ENCODE assay signal across 8 cellular contexts in the genomic region with DNA sequence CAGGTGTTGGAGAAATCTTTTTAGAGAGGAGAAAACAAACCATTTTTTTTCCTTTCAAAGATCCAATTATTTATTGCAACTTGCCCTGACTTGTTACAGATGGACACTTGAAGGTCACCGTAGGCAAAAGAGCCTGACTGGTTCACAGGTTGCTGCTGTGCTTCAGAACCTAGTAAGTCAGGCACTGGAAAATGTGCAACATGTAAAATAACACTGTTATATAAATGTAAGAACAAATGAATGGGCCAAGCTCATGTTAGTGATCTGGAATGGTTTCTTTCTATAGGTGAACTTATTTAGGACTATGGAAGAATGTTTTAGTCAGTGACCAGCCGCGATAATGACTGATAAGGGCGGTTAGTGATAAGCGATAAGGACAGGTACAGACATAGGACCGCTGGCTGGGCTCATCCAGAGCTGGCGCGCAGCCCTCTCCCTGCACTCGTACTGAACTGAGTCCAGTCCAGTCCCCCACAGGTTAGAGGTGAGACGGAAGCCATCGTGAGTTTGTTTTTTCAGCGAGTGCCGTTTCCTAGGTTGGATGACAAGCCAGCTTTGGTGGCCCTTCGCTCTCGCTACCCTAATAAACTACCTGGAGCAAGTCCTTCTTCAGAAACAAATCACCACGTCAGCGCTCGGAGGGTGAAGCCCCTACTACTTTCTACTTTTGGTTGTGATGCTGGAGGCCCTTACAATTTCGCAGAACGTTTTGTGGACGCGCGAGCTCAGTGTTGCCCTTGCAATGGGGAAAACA.
DNase-seq lines count a peak whose midpoint lies in the region; ATAC-seq lines count a peak whose summit lies in the region.

No MANE protein-coding gene starts in this region.

- H3K27ac Mint-ChIP-seq in T-helper 2 cell treated with Interferon-gamma antibody and Interleukin-4, amounts not matched to agents 5 μg/mL and 100 μg/mL, for 36 hours: peak overlapping the region; percentile 89
- H3K27ac Mint-ChIP-seq in naive B cell: peak overlapping the region; percentile 97 to 100 (median 98)

- H3K9me3 Mint-ChIP-seq in T-helper 2 cell treated with Interferon-gamma antibody and Interleukin-4, amounts not matched to agents 5 μg/mL and 100 μg/mL, for 36 hours: no peaks in the 10 kb centered on the region
- H3K9me3 Mint-ChIP-seq in naive B cell: peaks cover 0 to 1% (median 0%) of the 10 kb centered on the region in 7 donors

- peak overlapping the region; percentile 85 for H3K4me3 Mint-ChIP-seq in T-helper 2 cell treated with Interferon-gamma antibody and Interleukin-4, amounts not matched to agents 5 μg/mL and 100 μg/mL, for 36 hours
- peak overlapping the region; percentile 85 to 99 (median 98) for H3K4me3 Mint-ChIP-seq in naive B cell

- peaks cover 15% of the 10 kb centered on the region for H3K27me3 Mint-ChIP-seq in T-helper 2 cell treated with Interferon-gamma antibody and Interleukin-4, amounts not matched to agents 5 μg/mL and 100 μg/mL, for 36 hours (ENCODE audit: low read depth)
- peaks cover 44 to 51% (median 46%) of the 10 kb centered on the region in 3 donors for H3K27me3 Mint-ChIP-seq in naive B cell

- peak; percentile 32 for ATAC-seq in GM19397 (IDR thresholded peaks at IDR 0.05; ENCODE audit: unreplicated experiment)
- peak; percentile 29 for ATAC-seq in HG03439 (IDR thresholded peaks at IDR 0.05; ENCODE audit: unreplicated experiment)
- ATAC-seq in naive B cell (ENCODE audit: low read depth in 2 of 2): peak; percentile 44 to 54

- DNase-seq in COR-L47 (lab: John Stamatoyannopoulos, UW): peak; percentile 51
- no peak for DNase-seq in T-helper 2 cell treated with Interferon-gamma antibody and Interleukin-4, amounts not matched to agents 5 μg/mL and 100 μg/mL, for 36 hours (ENCODE audit: low spot score)
- DNase-seq in ecto neural progenitor cell (ENCODE audit: low spot score): peak; percentile 64
- no peak for DNase-seq in naive B cell
- no peak for DNase-seq in NCI-H82 (lab: John Stamatoyannopoulos, UW)
- DNase-seq in SHP77 (lab: John Stamatoyannopoulos, UW): no peak

- peaks cover 58% of the 10 kb centered on the region for H3K4me1 Mint-ChIP-seq in T-helper 2 cell treated with Interferon-gamma antibody and Interleukin-4, amounts not matched to agents 5 μg/mL and 100 μg/mL, for 36 hours (ENCODE audit: low read depth)
- H3K4me1 Mint-ChIP-seq in naive B cell: peaks cover 11 to 31% (median 23%) of the 10 kb centered on the region in 3 donors

- no peaks in the 10 kb centered on the region for H3K36me3 Mint-ChIP-seq in T-helper 2 cell treated with Interferon-gamma antibody and Interleukin-4, amounts not matched to agents 5 μg/mL and 100 μg/mL, for 36 hours (ENCODE audit: low read depth)
- no peaks in the 10 kb centered on the region for H3K36me3 Mint-ChIP-seq in naive B cell

Comparison
In these comparisons a context has a peak if more than half of its experiments do, and no peak if none do; other contexts are left out.
1. DNase-seq: peak in COR-L47 (single experiment) and ecto neural progenitor cell (single experiment); none in T-helper 2 cell treated with Interferon-gamma antibody and Interleukin-4, amounts not matched to agents 5 μg/mL and 100 μg/mL, for 36 hours (single experiment), naive B cell (single experiment), NCI-H82 (single experiment) and SHP77 (0 of 2).
2. Peak in every context shown above with its lines, with median percentiles within 50 percentile points of each other: ATAC-seq.